ENCODE assay signal across 9 cellular contexts in the genomic region with DNA sequence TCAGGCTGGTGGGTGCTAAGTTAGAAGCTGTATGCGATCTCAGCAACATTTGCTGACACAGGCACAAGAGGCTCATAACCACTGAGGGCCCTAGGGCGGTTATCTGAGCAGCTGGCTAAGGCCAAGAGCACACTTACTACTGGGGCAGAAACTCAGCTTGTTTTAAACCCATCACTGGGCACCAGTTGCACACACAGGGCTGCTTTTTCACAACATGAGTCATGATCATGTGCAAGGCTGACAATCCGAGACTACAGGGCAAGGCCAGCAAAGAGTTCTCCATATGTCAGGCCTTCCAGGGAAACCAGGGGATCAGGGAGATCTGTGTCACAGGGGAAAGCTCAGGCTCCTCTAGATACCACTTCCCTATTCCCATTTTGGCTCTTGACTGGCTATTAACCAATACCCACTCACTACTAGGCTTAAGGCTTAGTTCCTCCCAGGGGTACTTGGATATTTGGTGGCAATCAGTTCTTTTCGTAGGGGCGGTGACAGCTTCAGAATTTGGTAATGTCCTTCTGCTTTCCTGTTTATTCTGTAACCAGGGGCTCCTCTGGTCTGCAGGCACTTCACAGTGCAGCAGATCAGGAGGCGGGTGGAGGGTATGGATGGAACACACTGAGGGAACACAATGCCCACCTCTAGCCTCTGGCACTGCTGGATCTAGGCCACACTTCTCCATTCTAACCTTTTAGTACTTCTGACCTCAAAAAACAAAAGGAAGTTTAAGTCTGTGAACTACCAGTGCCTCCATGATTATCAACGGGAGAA. TPM values are rescaled to one million over a fixed set of nuclear protein-coding genes. Genes with fewer than 3 reads are reported as not detected.
DNase-seq lines count a peak whose midpoint lies in the region; ATAC-seq and TF ChIP-seq lines count a peak whose summit lies in the region.
"Had no signal": no experiment of that assay in that cellular context is flagged by ENCODE, and none has a peak within 500 bp of the region (broad histone marks: within the 10 kb centered on the region; RNA-seq: fewer than 3 reads in every experiment).

No MANE protein-coding gene starts in this region.

- H3K4me1 Mint-ChIP-seq in brain, result peaks cover 39% of the 10 kb centered on the region
- H3K4me1 Mint-ChIP-seq: activated naive CD8-positive, alpha-beta T cell treated with anti-CD3 and anti-CD28 coated beads, Interleukin-2, amount 10 ng/mL, durations not matched to agents 7 days and 5 days had no signal

- ATAC-seq in HG02852 (IDR thresholded peaks at IDR 0.05; ENCODE audit: unreplicated experiment) (no peak), GM19351 (IDR thresholded peaks at IDR 0.05; ENCODE audit: unreplicated experiment) (no peak)

- TF ChIP-seq CTCF in brain (conservative IDR thresholded peaks at IDR 0.05), result no peak

- peaks cover 60% of the 10 kb centered on the region for H3K36me3 Mint-ChIP-seq in brain

- DNase-seq in Kasumi-1 (lab: John Stamatoyannopoulos, UW) (peak; percentile 76 to 79), iris pigment epithelial cell (ENCODE audit: low read depth) (peak; percentile 56), NCI-H345 treated with DMSO at 0.1 percent for 48 hours (lab: John Stamatoyannopoulos, UW; ENCODE audit: unreplicated experiment) (no peak)
- DNase-seq in activated CD4-positive, CD25-positive, alpha-beta regulatory T cell (lab: John Stamatoyannopoulos, UW), result no peak
- DNase-seq: activated naive CD8-positive, alpha-beta T cell treated with anti-CD3 and anti-CD28 coated beads, Interleukin-2, amount 10 ng/mL, durations not matched to agents 7 days and 5 days had no signal

- no peaks in the 10 kb centered on the region for H3K27me3 Mint-ChIP-seq in brain
- H3K27me3 Mint-ChIP-seq: activated naive CD8-positive, alpha-beta T cell treated with anti-CD3 and anti-CD28 coated beads, Interleukin-2, amount 10 ng/mL, durations not matched to agents 7 days and 5 days had no signal

- H3K4me3 Mint-ChIP-seq in brain, result no peak overlapping the region
- H3K4me3 Mint-ChIP-seq: activated naive CD8-positive, alpha-beta T cell treated with anti-CD3 and anti-CD28 coated beads, Interleukin-2, amount 10 ng/mL, durations not matched to agents 7 days and 5 days had no signal

- H3K27ac ChIP-seq in temporal lobe (ENCODE audit: low read depth, low read length), result peak overlapping the region; percentile 78

- no peaks in the 10 kb centered on the region for H3K9me3 Mint-ChIP-seq in brain
- H3K9me3 Mint-ChIP-seq: activated naive CD8-positive, alpha-beta T cell treated with anti-CD3 and anti-CD28 coated beads, Interleukin-2, amount 10 ng/mL, durations not matched to agents 7 days and 5 days had no signal

- H3K27ac Mint-ChIP-seq in brain, result peak overlapping the region in 4 of 5 experiments; percentile 14 to 92 (median 58)
- H3K27ac Mint-ChIP-seq: activated naive CD8-positive, alpha-beta T cell treated with anti-CD3 and anti-CD28 coated beads, Interleukin-2, amount 10 ng/mL, durations not matched to agents 7 days and 5 days had no signal

RNA-seq across cellular contexts. Expression of a gene that starts 44.9 kb away (rescaled TPM):
- 2.7 TPM for polyA plus RNA-seq in brain (ENCODE audit: insufficient read depth, low read depth, low replicate concordance)
- 3.4 TPM for total RNA-seq in temporal lobe

Comparison
In these comparisons a context has a peak if more than half of its experiments do, and no peak if none do; other contexts are left out.
1. DNase-seq: peak in Kasumi-1 (2 of 2) and iris pigment epithelial cell (single experiment); none in activated CD4-positive, CD25-positive, alpha-beta regulatory T cell (0 of 4) and NCI-H345 treated with DMSO at 0.1 percent for 48 hours (single experiment).